Comparison of ENCODE assay signal across 8 cellular contexts in the genomic region with DNA sequence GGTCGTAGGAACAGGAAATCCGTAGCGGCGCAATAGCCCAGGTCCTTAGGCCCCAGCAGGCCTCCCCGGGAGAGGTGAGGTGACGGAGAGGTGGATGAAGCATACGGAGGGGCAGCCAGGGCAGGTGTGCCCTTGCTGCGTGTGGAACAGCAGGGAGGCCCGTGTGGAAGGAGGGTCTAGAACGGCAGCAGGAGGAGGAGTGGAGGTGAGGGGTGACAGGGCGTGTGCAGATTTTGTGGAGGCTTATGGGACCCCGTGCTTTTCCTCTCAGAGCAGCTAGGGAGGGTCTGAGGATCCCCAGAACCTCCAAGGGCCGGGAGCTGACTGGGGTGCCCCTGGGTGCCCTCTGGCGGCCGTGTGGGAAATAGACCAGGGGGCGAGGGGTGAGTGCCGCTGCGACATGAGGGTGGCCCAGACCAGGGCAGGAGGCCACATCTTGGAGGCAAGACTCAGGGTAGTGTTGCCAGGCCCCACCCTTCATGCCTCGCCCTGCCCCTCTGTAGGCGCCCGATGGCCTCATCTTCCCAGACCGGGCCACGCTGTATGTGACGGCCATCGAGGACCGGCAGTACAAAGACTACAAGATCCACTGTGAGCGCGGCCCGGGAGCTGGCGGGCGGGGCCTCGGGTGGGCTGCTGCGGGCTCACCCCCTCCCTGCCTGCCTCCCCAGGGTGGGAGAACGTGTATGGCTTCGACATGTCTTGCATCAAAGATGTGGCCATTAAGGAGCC. TPM values are rescaled to one million over a fixed set of nuclear protein-coding genes. Genes with fewer than 3 reads are reported as not detected.
A peak's percentile ranks its signal among the peaks of the same experiment; 100 is the strongest.
DNase-seq lines count a peak whose midpoint lies in the region; ATAC-seq, FAIRE-seq and TF ChIP-seq lines count a peak whose summit lies in the region.

No MANE protein-coding gene starts in this region.

- H3K9me3 ChIP-seq in BE2C (no peaks in the 10 kb centered on the region), keratinocyte (ENCODE audit: control insufficient read depth, low read depth, low read length) (no peaks in the 10 kb centered on the region)

- ATAC-seq in GM18505 (IDR thresholded peaks at IDR 0.05; ENCODE audit: unreplicated experiment): no peak
- no peak for ATAC-seq in HG02571 (IDR thresholded peaks at IDR 0.05; ENCODE audit: unreplicated experiment)
- ATAC-seq in GM21529 (IDR thresholded peaks at IDR 0.05; ENCODE audit: unreplicated experiment): no peak

- H4K20me1 ChIP-seq in keratinocyte (ENCODE audit: control insufficient read depth, extremely low read depth, insufficient read depth, low read length): peaks cover 25% of the 10 kb centered on the region

- no peak overlapping the region for H3K9ac ChIP-seq in keratinocyte (ENCODE audit: control insufficient read depth, extremely low read depth, insufficient read depth, low read length)

- TF ChIP-seq CTCF in BE2C (IDR thresholded peaks at IDR 0.05; ENCODE audit: low read depth, low read length) (peak; percentile 62), keratinocyte (optimal IDR thresholded peaks at IDR 0.05 in 1 of 3, IDR thresholded peaks at IDR 0.05 in 1 of 3, conservative IDR thresholded peaks at IDR 0.05 in 1 of 3; ENCODE audit: extremely low read depth in 1 of 3, insufficient read depth in 2 of 3, low read length in 3 of 3) (peak; percentile 49 to 82 (median 64))

- dilution Hi-C loops in keratinocyte (cut with MboI; ENCODE audit: extremely low pct_ligation_motif_present, low sequenced_read_pairs): no loop called here

- no peak overlapping the region for H3K4me3 ChIP-seq in BE2C (ENCODE audit: low read depth, low read length)
- no peak overlapping the region for H3K4me3 ChIP-seq in keratinocyte (ENCODE audit: control insufficient read depth in 2 of 3, extremely low read depth in 1 of 3, insufficient read depth in 2 of 3, low read depth in 1 of 3, low read length in 3 of 3)

- H3K27ac ChIP-seq in keratinocyte (ENCODE audit: control insufficient read depth, insufficient read depth, low read length) (no peak overlapping the region), substantia nigra (ENCODE audit: low read depth, low read length, poor library complexity, severe bottlenecking) (no peak overlapping the region)

- H3K4me1 ChIP-seq in BE2C (peaks cover 12% of the 10 kb centered on the region), keratinocyte (ENCODE audit: control insufficient read depth, extremely low read depth, insufficient read depth, low read length) (peaks cover 12% of the 10 kb centered on the region)

- peaks cover 30% of the 10 kb centered on the region for H3K79me2 ChIP-seq in keratinocyte (ENCODE audit: control insufficient read depth, insufficient read depth, low read length)

- no peak overlapping the region for H2AFZ ChIP-seq in keratinocyte (ENCODE audit: control insufficient read depth, low read length)

- H3K27me3 ChIP-seq in BE2C (no peaks in the 10 kb centered on the region), keratinocyte (ENCODE audit: control insufficient read depth, extremely low read depth, insufficient read depth, low read length) (no peaks in the 10 kb centered on the region)

- H3K9me1 ChIP-seq in keratinocyte (ENCODE audit: control insufficient read depth, extremely low read depth, insufficient read depth, low read length): no peaks in the 10 kb centered on the region

- no peak overlapping the region for H3K4me2 ChIP-seq in keratinocyte (ENCODE audit: control insufficient read depth, extremely low read depth, insufficient read depth, low read depth, low read length)

- FAIRE-seq in keratinocyte (lab: Jason Lieb, UNC): no peak

- peak; percentile 4 for TF ChIP-seq POLR2A in GM18505 (IDR thresholded peaks at IDR 0.05; ENCODE audit: borderline replicate concordance, extremely low read depth, insufficient read depth, insufficient read length)

- H3K36me3 ChIP-seq in BE2C (peaks cover 62% of the 10 kb centered on the region), keratinocyte (ENCODE audit: control insufficient read depth in 2 of 2, extremely low read depth in 1 of 2, insufficient read depth in 2 of 2, low read length in 2 of 2) (peaks cover 48 to 51% of the 10 kb centered on the region in 2 experiments)

- DNase-seq in BE2C (peak; percentile 52), UCSD-AML1 (lab: John Stamatoyannopoulos, UW; ENCODE audit: unreplicated experiment) (peak; percentile 27), keratinocyte (ENCODE audit: low read depth, low spot score) (no peak), substantia nigra (lab: John Stamatoyannopoulos, UW) (no peak), ureter (ENCODE audit: low spot score) (no peak)

RNA-seq across cellular contexts. Expression of gene ADM5, which starts 5.0 kb away (rescaled TPM):
- 3.8 TPM for polyA plus RNA-seq in BE2C (2012; ENCODE audit: insufficient read depth, insufficient read length, low read depth)
- polyA plus RNA-seq in keratinocyte: 0.73 to 0.76 TPM (median 0.73 TPM) in 3 replicates
- polyA plus RNA-seq in keratinocyte (2011; ENCODE audit: low read depth): 0.20 TPM
- 0.21 and 0.30 TPM in 2 replicates for polyA plus RNA-seq in keratinocyte (2011; cell fraction: cytosol; rRNA removed)
- polyA plus RNA-seq in keratinocyte (2011; cell fraction: nucleus; rRNA removed): 4.2 and 7.9 TPM in 2 replicates
- polyA plus RNA-seq in keratinocyte (2012; ENCODE audit: low replicate concordance): 0.68 and 1.4 TPM in 2 replicates
- 0.36 to 1.8 TPM (median 0.54 TPM) in 3 replicates for polyA minus RNA-seq in keratinocyte
- not detected for polyA minus RNA-seq in keratinocyte (2011; cell fraction: cytosol; rRNA and poly(A)+ RNA removed)
- 1.4 and 1.6 TPM in 2 replicates for polyA minus RNA-seq in keratinocyte (2011; cell fraction: nucleus; rRNA and poly(A)+ RNA removed)
- total RNA-seq in ureter: 4.1 TPM

RNA-seq across cellular contexts. Expression of gene CPT1C, which starts 6.5 kb away (rescaled TPM):
- 45.4 TPM for polyA plus RNA-seq in BE2C (2012; ENCODE audit: insufficient read depth, insufficient read length, low read depth)
- polyA plus RNA-seq in keratinocyte: 0.39 to 0.49 TPM (median 0.41 TPM) in 3 replicates
- polyA plus RNA-seq in keratinocyte (2011; ENCODE audit: low read depth): 0.25 TPM
- polyA plus RNA-seq in keratinocyte (2011; cell fraction: cytosol; rRNA removed): 0.09 and 0.10 TPM in 2 replicates
- 0.91 and 1.1 TPM in 2 replicates for polyA plus RNA-seq in keratinocyte (2011; cell fraction: nucleus; rRNA removed)
- 0.55 and 1.8 TPM in 2 replicates for polyA plus RNA-seq in keratinocyte (2012; ENCODE audit: low replicate concordance)
- 0.07 to 1.3 TPM (median 0.85 TPM) in 3 replicates for polyA minus RNA-seq in keratinocyte
- not detected for polyA minus RNA-seq in keratinocyte (2011; cell fraction: cytosol; rRNA and poly(A)+ RNA removed)
- 0.32 TPM in 1 of 2 replicates, not detected in the other for polyA minus RNA-seq in keratinocyte (2011; cell fraction: nucleus; rRNA and poly(A)+ RNA removed)
- total RNA-seq in ureter: 3.1 TPM

RNA-seq across cellular contexts. Expression of gene PRMT1, which starts 7.3 kb away (rescaled TPM):
- 665 TPM for polyA plus RNA-seq in BE2C (2012; ENCODE audit: insufficient read depth, insufficient read length, low read depth)
- polyA plus RNA-seq in keratinocyte: 280 to 322 TPM (median 311 TPM) in 3 replicates
- 97.7 TPM for polyA plus RNA-seq in keratinocyte (2011; ENCODE audit: low read depth)
- 168 and 268 TPM in 2 replicates for polyA plus RNA-seq in keratinocyte (2011; cell fraction: cytosol; rRNA removed)
- 208 and 239 TPM in 2 replicates for polyA plus RNA-seq in keratinocyte (2011; cell fraction: nucleus; rRNA removed)
- 115 and 304 TPM in 2 replicates for polyA plus RNA-seq in keratinocyte (2012; ENCODE audit: low replicate concordance)
- polyA minus RNA-seq in keratinocyte: 318 to 388 TPM (median 332 TPM) in 3 replicates
- 282 TPM for polyA minus RNA-seq in keratinocyte (2011; cell fraction: cytosol; rRNA and poly(A)+ RNA removed)
- 100 and 103 TPM in 2 replicates for polyA minus RNA-seq in keratinocyte (2011; cell fraction: nucleus; rRNA and poly(A)+ RNA removed)
- total RNA-seq in ureter: 166 TPM

RNA-seq across cellular contexts. Expression of gene BCL2L12, which starts 18.7 kb away (rescaled TPM):
- 9.4 TPM for polyA plus RNA-seq in BE2C (2012; ENCODE audit: insufficient read depth, insufficient read length, low read depth)
- 11.8 to 14.8 TPM (median 14.0 TPM) in 3 replicates for polyA plus RNA-seq in keratinocyte
- polyA plus RNA-seq in keratinocyte (2011; ENCODE audit: low read depth): 5.7 TPM
- polyA plus RNA-seq in keratinocyte (2011; cell fraction: cytosol; rRNA removed): 8.3 and 18.8 TPM in 2 replicates
- 7.1 and 10.2 TPM in 2 replicates for polyA plus RNA-seq in keratinocyte (2011; cell fraction: nucleus; rRNA removed)
- 13.1 and 32.0 TPM in 2 replicates for polyA plus RNA-seq in keratinocyte (2012; ENCODE audit: low replicate concordance)
- polyA minus RNA-seq in keratinocyte: 4.2 to 19.2 TPM (median 6.9 TPM) in 3 replicates
- 13.2 TPM for polyA minus RNA-seq in keratinocyte (2011; cell fraction: cytosol; rRNA and poly(A)+ RNA removed)
- 3.3 and 6.4 TPM in 2 replicates for polyA minus RNA-seq in keratinocyte (2011; cell fraction: nucleus; rRNA and poly(A)+ RNA removed)
- total RNA-seq in ureter: 12.6 TPM

RNA-seq across cellular contexts. Expression of gene IRF3, which starts 18.8 kb away (rescaled TPM):
- 57.1 TPM for polyA plus RNA-seq in BE2C (2012; ENCODE audit: insufficient read depth, insufficient read length, low read depth)
- polyA plus RNA-seq in keratinocyte: 50.4 to 67.5 TPM (median 57.7 TPM) in 3 replicates
- polyA plus RNA-seq in keratinocyte (2011; ENCODE audit: low read depth): 24.7 TPM
- polyA plus RNA-seq in keratinocyte (2011; cell fraction: cytosol; rRNA removed): 35.2 and 52.0 TPM in 2 replicates
- polyA plus RNA-seq in keratinocyte (2011; cell fraction: nucleus; rRNA removed): 138 and 175 TPM in 2 replicates
- polyA plus RNA-seq in keratinocyte (2012; ENCODE audit: low replicate concordance): 69.0 and 102 TPM in 2 replicates
- 35.3 to 109 TPM (median 44.3 TPM) in 3 replicates for polyA minus RNA-seq in keratinocyte
- 76.5 TPM for polyA minus RNA-seq in keratinocyte (2011; cell fraction: cytosol; rRNA and poly(A)+ RNA removed)
- polyA minus RNA-seq in keratinocyte (2011; cell fraction: nucleus; rRNA and poly(A)+ RNA removed): 36.6 and 42.7 TPM in 2 replicates
- 108 TPM for total RNA-seq in ureter

Comparison
In these comparisons a context has a peak if more than half of its experiments do, and no peak if none do; other contexts are left out.
1. DNase-seq: peak in BE2C (single experiment) and UCSD-AML1 (single experiment); none in keratinocyte (single experiment), substantia nigra (0 of 49) and ureter (single experiment).